16 cellular contexts compared by ENCODE assay signal in the genomic region with DNA sequence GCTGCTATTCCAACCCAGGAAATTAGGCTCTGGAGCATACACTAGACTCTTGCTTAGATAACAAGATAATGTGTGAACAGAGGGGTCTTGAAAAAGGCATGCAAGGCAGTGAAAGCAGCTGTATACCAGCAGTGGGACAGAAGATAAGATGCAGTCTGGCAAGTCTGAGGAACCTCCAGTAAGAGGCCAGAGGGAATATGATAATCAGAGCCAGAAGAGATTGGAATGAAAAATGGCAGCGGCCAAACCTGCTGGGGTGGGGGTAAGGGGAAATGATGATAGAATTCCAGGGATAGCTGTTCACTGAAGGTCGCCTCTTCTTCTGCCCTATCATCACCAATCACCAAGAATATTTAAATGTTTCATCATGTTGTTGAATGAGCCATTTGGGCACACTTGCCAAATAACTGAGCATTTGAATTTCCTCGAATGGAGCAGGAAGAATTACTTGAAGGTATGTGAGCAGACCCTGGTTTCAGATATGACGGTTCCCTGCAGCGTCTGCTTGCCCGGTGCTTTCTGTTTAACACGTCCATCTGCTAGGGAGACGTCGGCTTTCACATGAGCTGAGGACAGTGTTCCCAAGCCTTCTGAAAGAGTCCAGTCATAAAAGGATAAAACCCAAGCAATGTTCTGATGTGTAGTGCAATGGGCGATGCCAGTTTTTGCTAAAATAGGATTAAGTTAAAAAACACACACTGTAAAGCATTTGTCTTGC.
A peak's percentile ranks its signal among the peaks of the same experiment; 100 is the strongest.
DNase-seq lines count a peak whose midpoint lies in the region; ATAC-seq and TF ChIP-seq lines count a peak whose summit lies in the region.
"Had no signal": no experiment of that assay in that cellular context is flagged by ENCODE, and none has a peak within 500 bp of the region (broad histone marks: within the 10 kb centered on the region; RNA-seq: fewer than 3 reads in every experiment).

No MANE protein-coding gene starts in this region.

- H3K27me3 ChIP-seq in endodermal cell (ENCODE audit: control insufficient read depth, insufficient read depth, low read length, poor library complexity, severe bottlenecking) (no peaks in the 10 kb centered on the region), neural progenitor cell (no peaks in the 10 kb centered on the region), lower lobe of right lung (ENCODE audit: low read depth) (no peaks in the 10 kb centered on the region)
- no peaks in the 10 kb centered on the region for H3K27me3 ChIP-seq in naive thymus-derived CD4-positive, alpha-beta T cell (ENCODE audit: control insufficient read depth in 2 of 2, insufficient read depth in 2 of 2, low read length in 2 of 2)
- H3K27me3 ChIP-seq: vagina had no signal

- POLR2A ChIA-PET in naive thymus-derived CD4-positive, alpha-beta T cell (lab: Charles Lee): no interaction called here

- TF ChIP-seq CTCF in endodermal cell (conservative IDR thresholded peaks at IDR 0.05): no peak
- TF ChIP-seq CTCF in neural progenitor cell (IDR thresholded peaks at IDR 0.05): no peak
- no peak for TF ChIP-seq CTCF in lower lobe of right lung (IDR thresholded peaks at IDR 0.05)

- H2AFZ ChIP-seq in neural progenitor cell (replicated peaks): peak overlapping the region; percentile 61

- peaks cover 22% of the 10 kb centered on the region for H3K9me3 Mint-ChIP-seq in endodermal cell
- peaks cover 6% of the 10 kb centered on the region for H3K9me3 Mint-ChIP-seq in neural progenitor cell
- H3K9me3 Mint-ChIP-seq in naive thymus-derived CD4-positive, alpha-beta T cell: peaks cover 0 to 19% (median 5%) of the 10 kb centered on the region in 11 donors

- 68 to 81% methylated on average over 7 to 10 of the region's 10 CpGs for WGBS in endodermal cell (ENCODE audit: insufficient coverage in 1 of 2, insufficient read length in 1 of 2), 2 experiments

- peak overlapping the region; percentile 47 for H3K4me3 ChIP-seq in endodermal cell (ENCODE audit: low read length)
- no peak overlapping the region for H3K4me3 ChIP-seq in neural progenitor cell
- H3K4me3 ChIP-seq in lower lobe of right lung: no peak overlapping the region
- no peak overlapping the region for H3K4me3 ChIP-seq in naive thymus-derived CD4-positive, alpha-beta T cell (ENCODE audit: low read length)
- H3K4me3 ChIP-seq: vagina had no signal

- peak overlapping the region; percentile 65 for H3K4me2 ChIP-seq in neural progenitor cell

- ATAC-seq in lower lobe of right lung: no peak
- ATAC-seq in naive thymus-derived CD4-positive, alpha-beta T cell: no peak
- ATAC-seq: sciatic nerve, T-cell had no signal

- H3K9ac ChIP-seq in endodermal cell (ENCODE audit: extremely low read depth, low read length, poor library complexity, severe bottlenecking) (no peak overlapping the region), neural progenitor cell (no peak overlapping the region)

- H3K36me3 Mint-ChIP-seq in endodermal cell (ENCODE audit: low read depth) (peaks cover 7% of the 10 kb centered on the region), neural progenitor cell (no peaks in the 10 kb centered on the region)
- peaks cover 0 to 6% (median 0%) of the 10 kb centered on the region in 5 donors for H3K36me3 Mint-ChIP-seq in naive thymus-derived CD4-positive, alpha-beta T cell
- H3K36me3 Mint-ChIP-seq: activated naive CD4-positive, alpha-beta T cell treated with anti-CD3 and anti-CD28 coated beads, Interleukin-2, amount 50 U/mL, for 24 hours; CD4-positive, alpha-beta memory T cell; T-cell had no signal

- H3K79me2 ChIP-seq in neural progenitor cell (ENCODE audit: low read depth): no peaks in the 10 kb centered on the region

- H3F3A ChIP-seq in neural progenitor cell (ENCODE audit: low read depth): peaks cover 29% of the 10 kb centered on the region

- H3K4me3 Mint-ChIP-seq in endodermal cell (peak overlapping the region; percentile 6), neural progenitor cell (peak overlapping the region; percentile 64)
- no peak overlapping the region for H3K4me3 Mint-ChIP-seq in naive thymus-derived CD4-positive, alpha-beta T cell
- H3K4me3 Mint-ChIP-seq: activated CD4-positive, alpha-beta memory T cell treated with anti-CD3 and anti-CD28 coated beads, Interleukin-2, amount 10 ng/mL, durations not matched to agents 7 days and 5 days; activated naive CD4-positive, alpha-beta T cell treated with anti-CD3 and anti-CD28 coated beads, Interleukin-2, amount 50 U/mL, for 24 hours; activated T-cell treated with anti-CD3 and anti-CD28 coated beads, Interleukin-2, amount 50 U/mL, for 24 hours; CD4-positive, alpha-beta memory T cell; T-cell had no signal

- CTCF ChIA-PET in naive thymus-derived CD4-positive, alpha-beta T cell (lab: Charles Lee): no interaction called here

- intact Hi-C loops in lower lobe of right lung (cut with DNase I): no loop called here
- intact Hi-C loops in naive thymus-derived CD4-positive, alpha-beta T cell (cut with micrococcal nuclease): no loop called here

- H3K27me3 Mint-ChIP-seq in endodermal cell (ENCODE audit: insufficient read depth) (no peaks in the 10 kb centered on the region), neural progenitor cell (ENCODE audit: insufficient read depth, low read depth) (peaks cover 7% of the 10 kb centered on the region)
- peaks cover 0 to 16% (median 13%) of the 10 kb centered on the region in 5 donors for H3K27me3 Mint-ChIP-seq in naive thymus-derived CD4-positive, alpha-beta T cell
- H3K27me3 Mint-ChIP-seq: activated CD4-positive, alpha-beta memory T cell treated with anti-CD3 and anti-CD28 coated beads, Interleukin-2, amount 10 ng/mL, durations not matched to agents 7 days and 5 days had no signal

- peaks cover 12% of the 10 kb centered on the region for H3K4me1 ChIP-seq in endodermal cell (ENCODE audit: control insufficient read depth, insufficient read depth, low read length)
- peaks cover 27% of the 10 kb centered on the region for H3K4me1 ChIP-seq in neural progenitor cell
- H3K4me1 ChIP-seq in lower lobe of right lung: no peaks in the 10 kb centered on the region
- H3K4me1 ChIP-seq in naive thymus-derived CD4-positive, alpha-beta T cell (ENCODE audit: control insufficient read depth in 2 of 2, insufficient read depth in 2 of 2, low read length in 2 of 2): no peaks in the 10 kb centered on the region
- H3K4me1 ChIP-seq: vagina had no signal

- peak overlapping the region; percentile 79 for H3K27ac Mint-ChIP-seq in endodermal cell
- H3K27ac Mint-ChIP-seq in neural progenitor cell: no peak overlapping the region
- H3K27ac Mint-ChIP-seq in naive thymus-derived CD4-positive, alpha-beta T cell: no peak overlapping the region
- H3K27ac Mint-ChIP-seq: activated CD4-positive, alpha-beta memory T cell treated with anti-CD3 and anti-CD28 coated beads, Interleukin-2, amount 10 ng/mL, durations not matched to agents 7 days and 5 days; activated naive CD4-positive, alpha-beta T cell treated with anti-CD3 and anti-CD28 coated beads, Interleukin-2, amount 50 U/mL, for 24 hours; activated T-cell treated with anti-CD3 and anti-CD28 coated beads, Interleukin-2, amount 50 U/mL, for 24 hours; CD4-positive, alpha-beta memory T cell; T-cell had no signal

- H3K4me1 Mint-ChIP-seq in endodermal cell (peaks cover 47% of the 10 kb centered on the region), neural progenitor cell (peaks cover 34% of the 10 kb centered on the region)
- H3K4me1 Mint-ChIP-seq in naive thymus-derived CD4-positive, alpha-beta T cell: no peaks in the 10 kb centered on the region
- H3K4me1 Mint-ChIP-seq: activated CD4-positive, alpha-beta memory T cell treated with anti-CD3 and anti-CD28 coated beads, Interleukin-2, amount 10 ng/mL, durations not matched to agents 7 days and 5 days; activated naive CD4-positive, alpha-beta T cell treated with anti-CD3 and anti-CD28 coated beads, Interleukin-2, amount 50 U/mL, for 24 hours; CD4-positive, alpha-beta memory T cell; T-cell had no signal

- H3K27ac ChIP-seq in endodermal cell (ENCODE audit: low read depth, low read length) (peak overlapping the region; percentile 57), neural progenitor cell (peak overlapping the region; percentile 26), lower lobe of right lung (no peak overlapping the region)
- no peak overlapping the region for H3K27ac ChIP-seq in naive thymus-derived CD4-positive, alpha-beta T cell (ENCODE audit: low read depth, low read length)
- H3K27ac ChIP-seq: vagina had no signal

- peaks cover 19% of the 10 kb centered on the region for H3K9me3 ChIP-seq in endodermal cell (ENCODE audit: control insufficient read depth, low read length)
- H3K9me3 ChIP-seq in neural progenitor cell (ENCODE audit: low read depth): no peaks in the 10 kb centered on the region
- H3K9me3 ChIP-seq in lower lobe of right lung: no peaks in the 10 kb centered on the region
- H3K9me3 ChIP-seq in naive thymus-derived CD4-positive, alpha-beta T cell (ENCODE audit: control insufficient read depth in 2 of 3, low read length in 3 of 3): peaks cover 0 to 3% (median 0%) of the 10 kb centered on the region in 3 experiments
- H3K9me3 ChIP-seq: vagina had no signal

- peak; percentile 53 for DNase-seq in ELF-1 (ENCODE audit: low read depth, low spot score)
- peak; percentile 72 to 73 for DNase-seq in NCI-H524 (lab: John Stamatoyannopoulos, UW)
- DNase-seq in endodermal cell: peak; percentile 58
- DNase-seq in neural progenitor cell (ENCODE audit: low spot score): peak; percentile 10
- no peak for DNase-seq in NCI-H1417 treated with DMSO at 0.1 percent for 48 hours (lab: John Stamatoyannopoulos, UW)
- no peak for DNase-seq in lower lobe of right lung
- DNase-seq in naive thymus-derived CD4-positive, alpha-beta T cell: no peak
- no peak for DNase-seq in SIG-M5 (lab: John Stamatoyannopoulos, UW)
- DNase-seq: activated CD4-positive, alpha-beta memory T cell treated with anti-CD3 and anti-CD28 coated beads, Interleukin-2, amount 10 ng/mL, durations not matched to agents 7 days and 5 days; activated T-cell treated with anti-CD3 and anti-CD28 coated beads, Interleukin-2, amount 50 U/mL, for 24 hours; CD4-positive, alpha-beta memory T cell; stimulated activated CD4-positive, alpha-beta T cell treated with anti-CD3 and anti-CD28 coated beads, Interleukin-2, amount 100 ng/mL, for 24 hours; T-cell had no signal

- no peaks in the 10 kb centered on the region for H4K20me1 ChIP-seq in neural progenitor cell (ENCODE audit: low read depth)

- H3K36me3 ChIP-seq in endodermal cell (ENCODE audit: control insufficient read depth, insufficient read depth, low read length) (no peaks in the 10 kb centered on the region), neural progenitor cell (no peaks in the 10 kb centered on the region), lower lobe of right lung (no peaks in the 10 kb centered on the region)
- H3K36me3 ChIP-seq in naive thymus-derived CD4-positive, alpha-beta T cell (ENCODE audit: control insufficient read depth in 2 of 3, insufficient read depth in 3 of 3, low read length in 3 of 3): no peaks in the 10 kb centered on the region
- H3K36me3 ChIP-seq: vagina had no signal

Comparison
In these comparisons a context has a peak if more than half of its experiments do, and no peak if none do; other contexts are left out.
1. DNase-seq: peak in ELF-1 (single experiment), NCI-H524 (2 of 2), endodermal cell (single experiment) and neural progenitor cell (single experiment); none in NCI-H1417 treated with DMSO at 0.1 percent for 48 hours (single experiment), lower lobe of right lung (single experiment), naive thymus-derived CD4-positive, alpha-beta T cell (0 of 9) and SIG-M5 (single experiment).
2. H3K27ac ChIP-seq: peak in endodermal cell (single experiment) and neural progenitor cell (single experiment); none in lower lobe of right lung (single experiment) and naive thymus-derived CD4-positive, alpha-beta T cell (single experiment).
3. H3K4me3 Mint-ChIP-seq: peak in endodermal cell (single experiment) and neural progenitor cell (single experiment); none in naive thymus-derived CD4-positive, alpha-beta T cell (0 of 10).